1 cellular context compared by ENCODE assay signal in the genomic region with DNA sequence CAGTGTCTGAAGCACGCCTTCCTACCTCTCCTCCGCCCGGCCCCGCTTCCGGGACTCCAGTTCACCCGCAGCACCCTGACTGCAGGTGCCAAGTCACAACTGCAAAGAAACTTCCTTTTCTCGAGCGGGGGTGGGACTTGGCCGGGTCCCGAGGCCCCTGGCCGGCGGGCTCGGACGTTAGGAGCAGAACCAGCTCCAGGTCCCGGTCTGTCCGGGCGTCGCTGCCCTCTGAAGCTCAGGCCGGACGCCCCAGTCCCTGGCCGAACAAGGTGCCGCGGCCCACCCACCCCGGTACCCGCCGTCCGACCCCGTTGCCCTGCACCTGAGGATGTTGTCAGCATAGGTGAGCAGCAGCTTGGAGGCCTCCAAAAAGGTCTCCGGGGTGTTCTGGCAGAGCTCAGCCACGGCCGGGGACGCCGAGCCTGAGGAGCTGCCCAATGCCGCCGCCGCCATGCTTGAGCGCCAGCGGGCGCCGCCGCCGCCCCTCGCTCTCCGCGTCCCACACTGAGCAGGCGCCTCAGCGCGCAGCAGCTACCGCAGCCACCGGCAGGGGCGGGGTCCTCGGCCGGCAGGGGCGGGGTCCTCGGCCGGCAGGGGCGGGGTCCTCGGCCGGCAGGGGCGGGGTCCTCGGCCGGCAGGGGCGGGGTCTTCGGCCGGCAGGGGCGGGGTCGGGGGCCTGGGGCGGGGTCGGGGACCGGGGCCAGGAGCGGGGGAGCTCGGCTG.
TF ChIP-seq lines count a peak whose summit lies in the region.

NGLY1 (minus strand) TSS at position 506 of the 723 bp plus-strand sequence; CDS start at position 453, 53 bp downstream.

TF ChIP-seq in HepG2, 621 proteins besides CTCF, POLR2A, EP300 and RAD21 (continued from another document and continues in another):
- TF ChIP-seq ARID5B (CRISPR knock-in tag; IDR thresholded peaks at IDR 0.05) (peak; percentile 46; the same call in 1 of the 2 replicates), CHCHD3 (CRISPR knock-in tag; IDR thresholded peaks at IDR 0.05) (no peak), ETV6 (CRISPR knock-in tag; conservative IDR thresholded peaks at IDR 0.05) (0 out of 2 replicates have a peak, but pooled peaks have one; percentile 20), SRSF4 (IDR thresholded peaks at IDR 0.05; ENCODE audit: low read depth, low read length, poor library complexity, severe bottlenecking) (no peak), KDM1A (CRISPR knock-in tag; IDR thresholded peaks at IDR 0.05) (no peak), ZNF263 (CRISPR knock-in tag; IDR thresholded peaks at IDR 0.05) (peak; percentile 60), ZNF674 (CRISPR knock-in tag; IDR thresholded peaks at IDR 0.05; ENCODE audit: low read depth) (0 out of 2 replicates have a peak, but pooled peaks have one; percentile 24), ZKSCAN1 (IDR thresholded peaks at IDR 0.05; ENCODE audit: low read length) (no peak), ZNF549 (CRISPR knock-in tag; IDR thresholded peaks at IDR 0.05) (no peak), GABPB1 (CRISPR knock-in tag; IDR thresholded peaks at IDR 0.05) (peak; percentile 78; the same call in 1 of the 2 replicates), CREBL2 (CRISPR knock-in tag; IDR thresholded peaks at IDR 0.05; ENCODE audit: borderline replicate concordance) (no peak; the same call in 1 of the 2 replicates), THAP11 (CRISPR knock-in tag; IDR thresholded peaks at IDR 0.05) (no peak), PITX1 (CRISPR knock-in tag; IDR thresholded peaks at IDR 0.05) (peak; percentile 60), MED13 (CRISPR knock-in tag; IDR thresholded peaks at IDR 0.05) (no peak), ZNF251 (CRISPR knock-in tag; IDR thresholded peaks at IDR 0.05) (no peak), BRD4 (CRISPR knock-in tag; IDR thresholded peaks at IDR 0.05) (no peak), ZNF670 (CRISPR knock-in tag; IDR thresholded peaks at IDR 0.05; ENCODE audit: borderline replicate concordance) (no peak), ARNTL (CRISPR knock-in tag; IDR thresholded peaks at IDR 0.05) (no peak; the same call in 1 of the 2 replicates), ZNF354B (CRISPR knock-in tag; IDR thresholded peaks at IDR 0.05) (no peak), KLF13 (CRISPR knock-in tag; IDR thresholded peaks at IDR 0.05) (no peak), ZNF33B (CRISPR knock-in tag; IDR thresholded peaks at IDR 0.05) (no peak; the same call in 1 of the 2 replicates), WIZ (CRISPR knock-in tag; IDR thresholded peaks at IDR 0.05) (no peak), ZSCAN29 (CRISPR knock-in tag; conservative IDR thresholded peaks at IDR 0.05) (no peak), ZBTB21 (CRISPR knock-in tag; IDR thresholded peaks at IDR 0.05) (no peak), EEA1 (CRISPR knock-in tag; IDR thresholded peaks at IDR 0.05; ENCODE audit: borderline replicate concordance) (no peak), RFX3 (CRISPR knock-in tag; IDR thresholded peaks at IDR 0.05) (no peak), ZFP37 (CRISPR knock-in tag; IDR thresholded peaks at IDR 0.05; ENCODE audit: borderline replicate concordance) (peak; percentile 81; the same call in 1 of the 2 replicates), MEIS1 (CRISPR knock-in tag; IDR thresholded peaks at IDR 0.05; ENCODE audit: borderline replicate concordance) (no peak), FOXO1 (CRISPR knock-in tag; IDR thresholded peaks at IDR 0.05) (no peak; the same call in 1 of the 2 replicates), HNF4G (IDR thresholded peaks at IDR 0.05; ENCODE audit: borderline replicate concordance, low read depth, low read length) (no peak), HNF4G (CRISPR knock-in tag; IDR thresholded peaks at IDR 0.05; ENCODE audit: borderline replicate concordance, low read depth) (no peak), ZNF616 (CRISPR knock-in tag; IDR thresholded peaks at IDR 0.05; ENCODE audit: low read depth) (no peak), SNAI1 (CRISPR knock-in tag; IDR thresholded peaks at IDR 0.05; ENCODE audit: borderline replicate concordance) (no peak), ZNF775 (CRISPR knock-in tag; IDR thresholded peaks at IDR 0.05; ENCODE audit: borderline replicate concordance) (no peak), ATF7-NPFF (CRISPR knock-in tag; IDR thresholded peaks at IDR 0.05; ENCODE audit: low read depth) (no peak), GABPA (IDR thresholded peaks at IDR 0.05; ENCODE audit: low read depth, low read length) (no peak), GABPA (CRISPR knock-in tag; IDR thresholded peaks at IDR 0.05; ENCODE audit: low read depth) (no peak), TSC22D2 (CRISPR knock-in tag; IDR thresholded peaks at IDR 0.05; ENCODE audit: borderline replicate concordance) (peak; percentile 50; the same call in 1 of the 2 replicates), TARDBP (CRISPR knock-in tag; IDR thresholded peaks at IDR 0.05) (0 out of 2 replicates have a peak, but pooled peaks have one; percentile 5), ARID3A (IDR thresholded peaks at IDR 0.05; ENCODE audit: low read depth, low read length) (no peak), ZNF136 (CRISPR knock-in tag; IDR thresholded peaks at IDR 0.05; ENCODE audit: low read depth) (no peak), ZBTB4 (CRISPR knock-in tag; IDR thresholded peaks at IDR 0.05; ENCODE audit: borderline replicate concordance) (no peak), NFE2L2 (IDR thresholded peaks at IDR 0.05; ENCODE audit: low read length) (no peak), HMG20B (CRISPR knock-in tag; conservative IDR thresholded peaks at IDR 0.05) (no peak), NR1H2 (CRISPR knock-in tag; IDR thresholded peaks at IDR 0.05; ENCODE audit: borderline replicate concordance, low read depth) (no peak), NPAS2 (CRISPR knock-in tag; IDR thresholded peaks at IDR 0.05; ENCODE audit: borderline replicate concordance) (no peak)
- TF ChIP-seq, protein P1, sequence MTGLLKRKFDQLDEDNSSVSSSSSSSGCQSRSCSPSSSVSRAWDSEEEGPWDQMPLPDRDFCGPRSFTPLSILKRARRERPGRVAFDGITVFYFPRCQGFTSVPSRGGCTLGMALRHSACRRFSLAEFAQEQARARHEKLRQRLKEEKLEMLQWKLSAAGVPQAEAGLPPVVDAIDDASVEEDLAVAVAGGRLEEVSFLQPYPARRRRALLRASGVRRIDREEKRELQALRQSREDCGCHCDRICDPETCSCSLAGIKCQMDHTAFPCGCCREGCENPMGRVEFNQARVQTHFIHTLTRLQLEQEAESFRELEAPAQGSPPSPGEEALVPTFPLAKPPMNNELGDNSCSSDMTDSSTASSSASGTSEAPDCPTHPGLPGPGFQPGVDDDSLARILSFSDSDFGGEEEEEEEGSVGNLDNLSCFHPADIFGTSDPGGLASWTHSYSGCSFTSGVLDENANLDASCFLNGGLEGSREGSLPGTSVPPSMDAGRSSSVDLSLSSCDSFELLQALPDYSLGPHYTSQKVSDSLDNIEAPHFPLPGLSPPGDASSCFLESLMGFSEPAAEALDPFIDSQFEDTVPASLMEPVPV (CRISPR knock-in tag; IDR thresholded peaks at IDR 0.05): peak; percentile 13; the same call in 1 of the 2 replicates
- TF ChIP-seq, protein P2, sequence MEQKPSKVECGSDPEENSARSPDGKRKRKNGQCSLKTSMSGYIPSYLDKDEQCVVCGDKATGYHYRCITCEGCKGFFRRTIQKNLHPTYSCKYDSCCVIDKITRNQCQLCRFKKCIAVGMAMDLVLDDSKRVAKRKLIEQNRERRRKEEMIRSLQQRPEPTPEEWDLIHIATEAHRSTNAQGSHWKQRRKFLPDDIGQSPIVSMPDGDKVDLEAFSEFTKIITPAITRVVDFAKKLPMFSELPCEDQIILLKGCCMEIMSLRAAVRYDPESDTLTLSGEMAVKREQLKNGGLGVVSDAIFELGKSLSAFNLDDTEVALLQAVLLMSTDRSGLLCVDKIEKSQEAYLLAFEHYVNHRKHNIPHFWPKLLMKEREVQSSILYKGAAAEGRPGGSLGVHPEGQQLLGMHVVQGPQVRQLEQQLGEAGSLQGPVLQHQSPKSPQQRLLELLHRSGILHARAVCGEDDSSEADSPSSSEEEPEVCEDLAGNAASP (CRISPR knock-in tag; IDR thresholded peaks at IDR 0.05; ENCODE audit: borderline replicate concordance): no peak
- TF ChIP-seq, protein P3, sequence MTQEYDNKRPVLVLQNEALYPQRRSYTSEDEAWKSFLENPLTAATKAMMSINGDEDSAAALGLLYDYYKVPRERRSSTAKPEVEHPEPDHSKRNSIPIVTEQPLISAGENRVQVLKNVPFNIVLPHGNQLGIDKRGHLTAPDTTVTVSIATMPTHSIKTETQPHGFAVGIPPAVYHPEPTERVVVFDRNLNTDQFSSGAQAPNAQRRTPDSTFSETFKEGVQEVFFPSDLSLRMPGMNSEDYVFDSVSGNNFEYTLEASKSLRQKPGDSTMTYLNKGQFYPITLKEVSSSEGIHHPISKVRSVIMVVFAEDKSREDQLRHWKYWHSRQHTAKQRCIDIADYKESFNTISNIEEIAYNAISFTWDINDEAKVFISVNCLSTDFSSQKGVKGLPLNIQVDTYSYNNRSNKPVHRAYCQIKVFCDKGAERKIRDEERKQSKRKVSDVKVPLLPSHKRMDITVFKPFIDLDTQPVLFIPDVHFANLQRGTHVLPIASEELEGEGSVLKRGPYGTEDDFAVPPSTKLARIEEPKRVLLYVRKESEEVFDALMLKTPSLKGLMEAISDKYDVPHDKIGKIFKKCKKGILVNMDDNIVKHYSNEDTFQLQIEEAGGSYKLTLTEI (CRISPR knock-in tag; conservative IDR thresholded peaks at IDR 0.05): no peak
